ENCODE assay signal across 8 cellular contexts in genomic region chr4:472881-473574, GRCh38. TPM values are rescaled to one million over a fixed set of nuclear protein-coding genes. Genes with fewer than 3 reads are reported as not detected.
DNase-seq lines count a peak whose midpoint lies in the region; ATAC-seq and TF ChIP-seq lines count a peak whose summit lies in the region.

No MANE protein-coding gene starts in this region.

- CTCF ChIA-PET in activated CD4-positive, alpha-beta memory T cell treated with anti-CD3 and anti-CD28 coated beads, Interleukin-2, amount 10 ng/mL, durations not matched to agents 7 days and 5 days (lab: Charles Lee): interaction anchor here (1.1 kb wide), 1 partner anchor 25 kb away, joined by 4 read pairs; no protein-coding TSS in a partner anchor

- intact Hi-C loops in left ventricle myocardium superior (cut with micrococcal nuclease): no loop called here

- H3K4me3 Mint-ChIP-seq in HFFc6: peak overlapping the region; percentile 100
- peak overlapping the region; percentile 86 for H3K4me3 Mint-ChIP-seq in activated CD4-positive, alpha-beta memory T cell treated with anti-CD3 and anti-CD28 coated beads, Interleukin-2, amount 10 ng/mL, durations not matched to agents 7 days and 5 days

- DNase-seq in COR-L47 (lab: John Stamatoyannopoulos, UW) (peak; percentile 17), HFFc6 (no peak), left ventricle myocardium superior (no peak), renal cortical epithelial cell (ENCODE audit: low read depth) (peak; percentile 7)
- DNase-seq in activated CD4-positive, alpha-beta memory T cell treated with anti-CD3 and anti-CD28 coated beads, Interleukin-2, amount 10 ng/mL, durations not matched to agents 7 days and 5 days: no peak

- no peak for TF ChIP-seq CTCF in HFFc6 (IDR thresholded peaks at IDR 0.05)

- POLR2A ChIA-PET in activated CD4-positive, alpha-beta memory T cell treated with anti-CD3 and anti-CD28 coated beads, Interleukin-2, amount 10 ng/mL, durations not matched to agents 7 days and 5 days (lab: Charles Lee): interaction anchor here (0.6 to 5.6 kb wide), 18 partner anchors 8 to 420 kb away, joined by 3 to 67 read pairs (median 5); partner anchors contain the start of genes ATP5ME, MYL5, PIGG and ZNF141

- ATAC-seq in left ventricle myocardium superior (peak; percentile 4), HG03378 (IDR thresholded peaks at IDR 0.05; ENCODE audit: unreplicated experiment) (no peak), HG03135 (IDR thresholded peaks at IDR 0.05; ENCODE audit: unreplicated experiment) (no peak), HG03439 (IDR thresholded peaks at IDR 0.05; ENCODE audit: unreplicated experiment) (no peak)

- H3K9me3 Mint-ChIP-seq in HFFc6: peaks cover 69% of the 10 kb centered on the region
- peaks cover 47% of the 10 kb centered on the region for H3K9me3 Mint-ChIP-seq in activated CD4-positive, alpha-beta memory T cell treated with anti-CD3 and anti-CD28 coated beads, Interleukin-2, amount 10 ng/mL, durations not matched to agents 7 days and 5 days

- peaks cover 71% of the 10 kb centered on the region for H3K36me3 Mint-ChIP-seq in HFFc6 (ENCODE audit: low read depth)
- peaks cover 82% of the 10 kb centered on the region for H3K36me3 Mint-ChIP-seq in activated CD4-positive, alpha-beta memory T cell treated with anti-CD3 and anti-CD28 coated beads, Interleukin-2, amount 10 ng/mL, durations not matched to agents 7 days and 5 days (ENCODE audit: low read depth)

- peaks cover 2% of the 10 kb centered on the region for H3K27me3 Mint-ChIP-seq in HFFc6 (ENCODE audit: insufficient read depth)
- no peaks in the 10 kb centered on the region for H3K27me3 Mint-ChIP-seq in activated CD4-positive, alpha-beta memory T cell treated with anti-CD3 and anti-CD28 coated beads, Interleukin-2, amount 10 ng/mL, durations not matched to agents 7 days and 5 days

- peaks cover 32% of the 10 kb centered on the region for H3K4me1 Mint-ChIP-seq in HFFc6 (ENCODE audit: low read depth)
- H3K4me1 Mint-ChIP-seq in activated CD4-positive, alpha-beta memory T cell treated with anti-CD3 and anti-CD28 coated beads, Interleukin-2, amount 10 ng/mL, durations not matched to agents 7 days and 5 days: peaks cover 41% of the 10 kb centered on the region

- H3K27ac Mint-ChIP-seq in HFFc6: peak overlapping the region; percentile 99
- H3K27ac Mint-ChIP-seq in activated CD4-positive, alpha-beta memory T cell treated with anti-CD3 and anti-CD28 coated beads, Interleukin-2, amount 10 ng/mL, durations not matched to agents 7 days and 5 days: peak overlapping the region; percentile 88

RNA-seq across cellular contexts. Expression of gene ZNF721, which starts 25.9 kb away (rescaled TPM):
- total RNA-seq in HFFc6 (2021; fragmentation: NEBNext Ultra II Directional; extraction: Animal tissue kit (Norgen Biotek cat#: 25700)): 10 to 100 TPM; 15.2 to 18.5 (median 16.5) TPM
- 10 to 100 TPM; 34.5 to 38.1 TPM for total RNA-seq in activated CD4-positive, alpha-beta memory T cell treated with anti-CD3 and anti-CD28 coated beads, Interleukin-2, amount 10 ng/mL, durations not matched to agents 7 days and 5 days
- total RNA-seq in left ventricle myocardium superior (12.8 TPM), renal cortical epithelial cell (17.5 and 47.5 TPM in 2 replicates)

RNA-seq across cellular contexts. Expression of gene PIGG, which starts 26.0 kb away (rescaled TPM):
- 10 to 100 TPM; 46.3 to 56.0 (median 52.0) TPM for total RNA-seq in HFFc6 (2021; fragmentation: NEBNext Ultra II Directional; extraction: Animal tissue kit (Norgen Biotek cat#: 25700))
- total RNA-seq in activated CD4-positive, alpha-beta memory T cell treated with anti-CD3 and anti-CD28 coated beads, Interleukin-2, amount 10 ng/mL, durations not matched to agents 7 days and 5 days: 10 to 100 TPM; 55.1 to 56.8 TPM
- total RNA-seq in left ventricle myocardium superior: 20.0 TPM
- 40.3 and 66.2 TPM in 2 replicates for total RNA-seq in renal cortical epithelial cell

Comparison
In these comparisons a context has a peak if more than half of its experiments do, and no peak if none do; other contexts are left out.
1. DNase-seq: peak in COR-L47 (single experiment) and renal cortical epithelial cell (single experiment); none in HFFc6 (single experiment), activated CD4-positive, alpha-beta memory T cell treated with anti-CD3 and anti-CD28 coated beads, Interleukin-2, amount 10 ng/mL, durations not matched to agents 7 days and 5 days (single experiment) and left ventricle myocardium superior (single experiment).